Comparison of ENCODE assay signal across 12 cellular contexts in genomic region chr13:31882794-31883193, GRCh38.
DNase-seq lines count a peak whose midpoint lies in the region; ATAC-seq and TF ChIP-seq lines count a peak whose summit lies in the region.
"Had no signal": no experiment of that assay in that cellular context is flagged by ENCODE, and none has a peak within 500 bp of the region (broad histone marks: within the 10 kb centered on the region; RNA-seq: fewer than 3 reads in every experiment).

No MANE protein-coding gene starts in this region.

- CTCF ChIA-PET in HEK293T (lab: Yijun Ruan, JAX), result no interaction called here

- POLR2A ChIA-PET in HEK293T (lab: Yijun Ruan, JAX), result no interaction called here

- H3K27me3 Mint-ChIP-seq in activated naive CD8-positive, alpha-beta T cell treated with anti-CD3 and anti-CD28 coated beads, Interleukin-2, amount 50 U/mL, for 24 hours, result no peaks in the 10 kb centered on the region
- no peaks in the 10 kb centered on the region for H3K27me3 Mint-ChIP-seq in activated naive CD8-positive, alpha-beta T cell treated with anti-CD3 and anti-CD28 coated beads for 36 hours
- no peaks in the 10 kb centered on the region for H3K27me3 Mint-ChIP-seq in activated T-helper 17 cell treated with anti-CD3 and anti-CD28 coated beads, Interleukin-2, amount 50 U/mL, for 72 hours
- H3K27me3 Mint-ChIP-seq in stimulated activated naive B cell treated with anti-CD40 and anti-IgM and Interleukin-4, amounts not matched to agents 10 μg/mL and 1 μg/mL and 100 μg/mL, for 72 hours, result no peaks in the 10 kb centered on the region
- H3K27me3 Mint-ChIP-seq: B cell had no signal

- ATAC-seq in activated naive CD8-positive, alpha-beta T cell treated with anti-CD3 and anti-CD28 coated beads, Interleukin-2, amount 50 U/mL, for 24 hours, result peak; percentile 63
- peak; percentile 82 for ATAC-seq in activated T-helper 17 cell treated with anti-CD3 and anti-CD28 coated beads, Interleukin-2, amount 50 U/mL, for 72 hours (replicated peaks)
- peak; percentile 83 to 85 for ATAC-seq in stimulated activated naive B cell treated with anti-CD40 and anti-IgM and Interleukin-4, amounts not matched to agents 10 μg/mL and 1 μg/mL and 100 μg/mL, for 72 hours (replicated peaks)
- no peak for ATAC-seq in GM19455 (IDR thresholded peaks at IDR 0.05; ENCODE audit: unreplicated experiment)

- no peaks in the 10 kb centered on the region for H3K36me3 Mint-ChIP-seq in activated naive CD8-positive, alpha-beta T cell treated with anti-CD3 and anti-CD28 coated beads, Interleukin-2, amount 50 U/mL, for 24 hours (ENCODE audit: low read depth)
- no peaks in the 10 kb centered on the region for H3K36me3 Mint-ChIP-seq in activated naive CD8-positive, alpha-beta T cell treated with anti-CD3 and anti-CD28 coated beads for 36 hours
- H3K36me3 Mint-ChIP-seq in activated T-helper 17 cell treated with anti-CD3 and anti-CD28 coated beads, Interleukin-2, amount 50 U/mL, for 72 hours (ENCODE audit: low read depth), result no peaks in the 10 kb centered on the region
- H3K36me3 Mint-ChIP-seq in stimulated activated naive B cell treated with anti-CD40 and anti-IgM and Interleukin-4, amounts not matched to agents 10 μg/mL and 1 μg/mL and 100 μg/mL, for 72 hours, result no peaks in the 10 kb centered on the region
- H3K36me3 Mint-ChIP-seq: CD4-positive, alpha-beta memory T cell had no signal

- H3K4me3 Mint-ChIP-seq in activated naive CD8-positive, alpha-beta T cell treated with anti-CD3 and anti-CD28 coated beads, Interleukin-2, amount 50 U/mL, for 24 hours, result no peak overlapping the region
- no peak overlapping the region for H3K4me3 Mint-ChIP-seq in activated naive CD8-positive, alpha-beta T cell treated with anti-CD3 and anti-CD28 coated beads for 36 hours
- H3K4me3 Mint-ChIP-seq in activated T-helper 17 cell treated with anti-CD3 and anti-CD28 coated beads, Interleukin-2, amount 50 U/mL, for 72 hours, result no peak overlapping the region
- peak overlapping the region in 1 of 2 donors; percentile 11 for H3K4me3 Mint-ChIP-seq in stimulated activated naive B cell treated with anti-CD40 and anti-IgM and Interleukin-4, amounts not matched to agents 10 μg/mL and 1 μg/mL and 100 μg/mL, for 72 hours
- H3K4me3 Mint-ChIP-seq: B cell; CD4-positive, alpha-beta memory T cell; HFFc6 had no signal

- DNase-seq in activated naive CD8-positive, alpha-beta T cell treated with anti-CD3 and anti-CD28 coated beads, Interleukin-2, amount 50 U/mL, for 24 hours, result peak; percentile 8
- no peak for DNase-seq in activated naive CD8-positive, alpha-beta T cell treated with anti-CD3 and anti-CD28 coated beads for 36 hours
- DNase-seq in stimulated activated CD4-positive, alpha-beta T cell treated with anti-CD3 and anti-CD28 coated beads, Interleukin-1b, Interleukin-23, amount 100 ng/mL, for 48 hours, result peak; percentile 2
- no peak for DNase-seq in stimulated activated CD4-positive, alpha-beta T cell treated with anti-CD3 and anti-CD28 coated beads, Interleukin-4, amount 100 ng/mL, for 1 hour
- DNase-seq in stimulated activated naive B cell treated with anti-CD40 and anti-IgM and Interleukin-4, amounts not matched to agents 10 μg/mL and 1 μg/mL and 100 μg/mL, for 72 hours, result no peak
- no peak for DNase-seq in HEK293T (ENCODE audit: extremely low spot score)
- DNase-seq: CD4-positive, alpha-beta memory T cell; DMS79; HFFc6 had no signal

- no peak overlapping the region for H3K27ac Mint-ChIP-seq in activated naive CD8-positive, alpha-beta T cell treated with anti-CD3 and anti-CD28 coated beads, Interleukin-2, amount 50 U/mL, for 24 hours
- H3K27ac Mint-ChIP-seq in activated naive CD8-positive, alpha-beta T cell treated with anti-CD3 and anti-CD28 coated beads for 36 hours, result no peak overlapping the region
- H3K27ac Mint-ChIP-seq in activated T-helper 17 cell treated with anti-CD3 and anti-CD28 coated beads, Interleukin-2, amount 50 U/mL, for 72 hours, result no peak overlapping the region
- H3K27ac Mint-ChIP-seq in stimulated activated naive B cell treated with anti-CD40 and anti-IgM and Interleukin-4, amounts not matched to agents 10 μg/mL and 1 μg/mL and 100 μg/mL, for 72 hours, result peak overlapping the region; percentile 74
- H3K27ac Mint-ChIP-seq: B cell; CD4-positive, alpha-beta memory T cell; HFFc6 had no signal

- H3K4me1 Mint-ChIP-seq in activated naive CD8-positive, alpha-beta T cell treated with anti-CD3 and anti-CD28 coated beads, Interleukin-2, amount 50 U/mL, for 24 hours, result peaks cover 3% of the 10 kb centered on the region
- no peaks in the 10 kb centered on the region for H3K4me1 Mint-ChIP-seq in activated naive CD8-positive, alpha-beta T cell treated with anti-CD3 and anti-CD28 coated beads for 36 hours
- H3K4me1 Mint-ChIP-seq in activated T-helper 17 cell treated with anti-CD3 and anti-CD28 coated beads, Interleukin-2, amount 50 U/mL, for 72 hours, result peaks cover 20% of the 10 kb centered on the region
- H3K4me1 Mint-ChIP-seq in stimulated activated naive B cell treated with anti-CD40 and anti-IgM and Interleukin-4, amounts not matched to agents 10 μg/mL and 1 μg/mL and 100 μg/mL, for 72 hours, result peaks cover 9 to 24% of the 10 kb centered on the region in 2 donors

- H3K9me3 Mint-ChIP-seq in activated naive CD8-positive, alpha-beta T cell treated with anti-CD3 and anti-CD28 coated beads, Interleukin-2, amount 50 U/mL, for 24 hours, result no peaks in the 10 kb centered on the region
- H3K9me3 Mint-ChIP-seq in activated naive CD8-positive, alpha-beta T cell treated with anti-CD3 and anti-CD28 coated beads for 36 hours, result no peaks in the 10 kb centered on the region
- H3K9me3 Mint-ChIP-seq in activated T-helper 17 cell treated with anti-CD3 and anti-CD28 coated beads, Interleukin-2, amount 50 U/mL, for 72 hours, result no peaks in the 10 kb centered on the region
- H3K9me3 Mint-ChIP-seq in stimulated activated naive B cell treated with anti-CD40 and anti-IgM and Interleukin-4, amounts not matched to agents 10 μg/mL and 1 μg/mL and 100 μg/mL, for 72 hours, result no peaks in the 10 kb centered on the region
- H3K9me3 Mint-ChIP-seq: CD4-positive, alpha-beta memory T cell; HFFc6 had no signal

TF ChIP-seq in HEK293T, 16 proteins besides CTCF, POLR2A, EP300 and RAD21:
- TF ChIP-seq SP1 (IDR thresholded peaks at IDR 0.05), result no peak
- no peak for TF ChIP-seq FOXK2 (IDR thresholded peaks at IDR 0.05)
- TF ChIP-seq PKNOX1 (IDR thresholded peaks at IDR 0.05), result no peak
- no peak for TF ChIP-seq ZNF384 (IDR thresholded peaks at IDR 0.05)
- no peak for TF ChIP-seq BHLHE40 (IDR thresholded peaks at IDR 0.05; ENCODE audit: borderline replicate concordance)
- no peak for TF ChIP-seq FOXA1 (IDR thresholded peaks at IDR 0.05)
- no peak for TF ChIP-seq FOXM1 (IDR thresholded peaks at IDR 0.05; ENCODE audit: borderline replicate concordance)
- TF ChIP-seq SUZ12 (IDR thresholded peaks at IDR 0.05), result no peak
- no peak for TF ChIP-seq CTBP1 (IDR thresholded peaks at IDR 0.05; ENCODE audit: borderline replicate concordance)
- no peak for TF ChIP-seq LEF1 (IDR thresholded peaks at IDR 0.05; ENCODE audit: borderline replicate concordance)
- TF ChIP-seq NFRKB (IDR thresholded peaks at IDR 0.05), result no peak
- TF ChIP-seq HDGF (IDR thresholded peaks at IDR 0.05; ENCODE audit: borderline replicate concordance), result no peak
- no peak for TF ChIP-seq ARNT (IDR thresholded peaks at IDR 0.05)
- TF ChIP-seq ELF4 (IDR thresholded peaks at IDR 0.05), result no peak
- TF ChIP-seq TARDBP (IDR thresholded peaks at IDR 0.05), result no peak
- no peak for TF ChIP-seq L3MBTL2 (conservative IDR thresholded peaks at IDR 0.05)
TF ChIP-seq in HEK293T: peak in this region for 0.

Comparison
In these comparisons a context has a peak if more than half of its experiments do, and no peak if none do; other contexts are left out.
1. DNase-seq: peak in activated naive CD8-positive, alpha-beta T cell treated with anti-CD3 and anti-CD28 coated beads, Interleukin-2, amount 50 U/mL, for 24 hours (single experiment) and stimulated activated CD4-positive, alpha-beta T cell treated with anti-CD3 and anti-CD28 coated beads, Interleukin-1b, Interleukin-23, amount 100 ng/mL, for 48 hours (single experiment); none in activated naive CD8-positive, alpha-beta T cell treated with anti-CD3 and anti-CD28 coated beads for 36 hours (single experiment), stimulated activated CD4-positive, alpha-beta T cell treated with anti-CD3 and anti-CD28 coated beads, Interleukin-4, amount 100 ng/mL, for 1 hour (single experiment), stimulated activated naive B cell treated with anti-CD40 and anti-IgM and Interleukin-4, amounts not matched to agents 10 μg/mL and 1 μg/mL and 100 μg/mL, for 72 hours (single experiment) and HEK293T (single experiment).